1 cellular context compared by ENCODE assay signal in the genomic region with DNA sequence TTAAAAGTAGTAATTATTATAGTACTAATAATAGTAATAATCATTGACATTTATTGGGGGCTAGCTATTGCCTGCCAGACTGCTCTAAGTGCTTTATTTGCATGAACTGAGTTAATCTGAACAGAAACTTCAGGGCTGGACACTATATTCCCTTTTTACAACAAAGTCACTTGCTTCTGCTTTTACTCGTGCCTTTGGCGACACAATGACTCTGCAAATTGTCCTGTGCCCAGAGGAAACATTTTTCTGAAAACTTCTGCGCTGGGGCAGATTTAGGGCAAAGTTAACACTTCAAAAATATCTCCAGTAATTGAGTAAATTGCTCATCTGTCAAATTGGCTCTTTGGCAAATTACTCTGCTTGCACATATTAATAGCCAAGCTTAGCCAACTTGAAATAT.
TF ChIP-seq lines count a peak whose summit lies in the region.

No MANE protein-coding gene starts in this region.

TF ChIP-seq in GM23338, 12 proteins besides CTCF, POLR2A, EP300 and RAD21 (continued from another document):
- TF ChIP-seq, protein P1, sequence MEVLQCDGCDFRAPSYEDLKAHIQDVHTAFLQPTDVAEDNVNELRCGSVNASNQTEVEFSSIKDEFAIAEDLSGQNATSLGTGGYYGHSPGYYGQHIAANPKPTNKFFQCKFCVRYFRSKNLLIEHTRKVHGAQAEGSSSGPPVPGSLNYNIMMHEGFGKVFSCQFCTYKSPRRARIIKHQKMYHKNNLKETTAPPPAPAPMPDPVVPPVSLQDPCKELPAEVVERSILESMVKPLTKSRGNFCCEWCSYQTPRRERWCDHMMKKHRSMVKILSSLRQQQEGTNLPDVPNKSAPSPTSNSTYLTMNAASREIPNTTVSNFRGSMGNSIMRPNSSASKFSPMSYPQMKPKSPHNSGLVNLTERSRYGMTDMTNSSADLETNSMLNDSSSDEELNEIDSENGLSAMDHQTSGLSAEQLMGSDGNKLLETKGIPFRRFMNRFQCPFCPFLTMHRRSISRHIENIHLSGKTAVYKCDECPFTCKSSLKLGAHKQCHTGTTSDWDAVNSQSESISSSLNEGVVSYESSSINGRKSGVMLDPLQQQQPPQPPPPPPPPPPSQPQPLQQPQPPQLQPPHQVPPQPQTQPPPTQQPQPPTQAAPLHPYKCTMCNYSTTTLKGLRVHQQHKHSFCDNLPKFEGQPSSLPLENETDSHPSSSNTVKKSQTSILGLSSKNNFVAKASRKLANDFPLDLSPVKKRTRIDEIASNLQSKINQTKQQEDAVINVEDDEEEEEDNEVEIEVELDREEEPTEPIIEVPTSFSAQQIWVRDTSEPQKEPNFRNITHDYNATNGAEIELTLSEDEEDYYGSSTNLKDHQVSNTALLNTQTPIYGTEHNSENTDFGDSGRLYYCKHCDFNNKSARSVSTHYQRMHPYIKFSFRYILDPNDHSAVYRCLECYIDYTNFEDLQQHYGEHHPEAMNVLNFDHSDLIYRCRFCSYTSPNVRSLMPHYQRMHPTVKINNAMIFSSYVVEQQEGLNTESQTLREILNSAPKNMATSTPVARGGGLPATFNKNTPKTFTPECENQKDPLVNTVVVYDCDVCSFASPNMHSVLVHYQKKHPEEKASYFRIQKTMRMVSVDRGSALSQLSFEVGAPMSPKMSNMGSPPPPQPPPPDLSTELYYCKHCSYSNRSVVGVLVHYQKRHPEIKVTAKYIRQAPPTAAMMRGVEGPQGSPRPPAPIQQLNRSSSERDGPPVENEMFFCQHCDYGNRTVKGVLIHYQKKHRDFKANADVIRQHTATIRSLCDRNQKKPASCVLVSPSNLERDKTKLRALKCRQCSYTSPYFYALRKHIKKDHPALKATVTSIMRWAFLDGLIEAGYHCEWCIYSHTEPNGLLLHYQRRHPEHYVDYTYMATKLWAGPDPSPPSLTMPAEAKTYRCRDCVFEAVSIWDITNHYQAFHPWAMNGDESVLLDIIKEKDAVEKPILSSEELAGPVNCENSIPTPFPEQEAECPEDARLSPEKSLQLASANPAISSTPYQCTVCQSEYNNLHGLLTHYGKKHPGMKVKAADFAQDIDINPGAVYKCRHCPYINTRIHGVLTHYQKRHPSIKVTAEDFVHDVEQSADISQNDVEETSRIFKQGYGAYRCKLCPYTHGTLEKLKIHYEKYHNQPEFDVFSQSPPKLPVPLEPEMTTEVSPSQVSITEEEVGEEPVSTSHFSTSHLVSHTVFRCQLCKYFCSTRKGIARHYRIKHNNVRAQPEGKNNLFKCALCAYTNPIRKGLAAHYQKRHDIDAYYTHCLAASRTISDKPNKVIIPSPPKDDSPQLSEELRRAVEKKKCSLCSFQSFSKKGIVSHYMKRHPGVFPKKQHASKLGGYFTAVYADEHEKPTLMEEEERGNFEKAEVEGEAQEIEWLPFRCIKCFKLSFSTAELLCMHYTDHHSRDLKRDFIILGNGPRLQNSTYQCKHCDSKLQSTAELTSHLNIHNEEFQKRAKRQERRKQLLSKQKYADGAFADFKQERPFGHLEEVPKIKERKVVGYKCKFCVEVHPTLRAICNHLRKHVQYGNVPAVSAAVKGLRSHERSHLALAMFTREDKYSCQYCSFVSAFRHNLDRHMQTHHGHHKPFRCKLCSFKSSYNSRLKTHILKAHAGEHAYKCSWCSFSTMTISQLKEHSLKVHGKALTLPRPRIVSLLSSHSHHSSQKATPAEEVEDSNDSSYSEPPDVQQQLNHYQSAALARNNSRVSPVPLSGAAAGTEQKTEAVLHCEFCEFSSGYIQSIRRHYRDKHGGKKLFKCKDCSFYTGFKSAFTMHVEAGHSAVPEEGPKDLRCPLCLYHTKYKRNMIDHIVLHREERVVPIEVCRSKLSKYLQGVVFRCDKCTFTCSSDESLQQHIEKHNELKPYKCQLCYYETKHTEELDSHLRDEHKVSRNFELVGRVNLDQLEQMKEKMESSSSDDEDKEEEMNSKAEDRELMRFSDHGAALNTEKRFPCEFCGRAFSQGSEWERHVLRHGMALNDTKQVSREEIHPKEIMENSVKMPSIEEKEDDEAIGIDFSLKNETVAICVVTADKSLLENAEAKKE (CRISPR knock-in tag; IDR thresholded peaks at IDR 0.05), result no peak
- TF ChIP-seq EZH2phosphoT487 (IDR thresholded peaks at IDR 0.05; ENCODE audit: unreplicated experiment) (no peak), JUNB (IDR thresholded peaks at IDR 0.05; ENCODE audit: unreplicated experiment) (no peak), POLR2AphosphoS5 (IDR thresholded peaks at IDR 0.05; ENCODE audit: low read depth) (no peak), ZNF114 (CRISPR knock-in tag; IDR thresholded peaks at IDR 0.05) (no peak), CREB1 (CRISPR knock-in tag; IDR thresholded peaks at IDR 0.05; ENCODE audit: low read depth) (no peak), NANOG (IDR thresholded peaks at IDR 0.05; ENCODE audit: borderline replicate concordance) (no peak)
- TF ChIP-seq, protein P2, sequence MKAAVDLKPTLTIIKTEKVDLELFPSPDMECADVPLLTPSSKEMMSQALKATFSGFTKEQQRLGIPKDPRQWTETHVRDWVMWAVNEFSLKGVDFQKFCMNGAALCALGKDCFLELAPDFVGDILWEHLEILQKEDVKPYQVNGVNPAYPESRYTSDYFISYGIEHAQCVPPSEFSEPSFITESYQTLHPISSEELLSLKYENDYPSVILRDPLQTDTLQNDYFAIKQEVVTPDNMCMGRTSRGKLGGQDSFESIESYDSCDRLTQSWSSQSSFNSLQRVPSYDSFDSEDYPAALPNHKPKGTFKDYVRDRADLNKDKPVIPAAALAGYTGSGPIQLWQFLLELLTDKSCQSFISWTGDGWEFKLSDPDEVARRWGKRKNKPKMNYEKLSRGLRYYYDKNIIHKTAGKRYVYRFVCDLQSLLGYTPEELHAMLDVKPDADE (IDR thresholded peaks at IDR 0.05), result no peak
- TF ChIP-seq, protein P3, sequence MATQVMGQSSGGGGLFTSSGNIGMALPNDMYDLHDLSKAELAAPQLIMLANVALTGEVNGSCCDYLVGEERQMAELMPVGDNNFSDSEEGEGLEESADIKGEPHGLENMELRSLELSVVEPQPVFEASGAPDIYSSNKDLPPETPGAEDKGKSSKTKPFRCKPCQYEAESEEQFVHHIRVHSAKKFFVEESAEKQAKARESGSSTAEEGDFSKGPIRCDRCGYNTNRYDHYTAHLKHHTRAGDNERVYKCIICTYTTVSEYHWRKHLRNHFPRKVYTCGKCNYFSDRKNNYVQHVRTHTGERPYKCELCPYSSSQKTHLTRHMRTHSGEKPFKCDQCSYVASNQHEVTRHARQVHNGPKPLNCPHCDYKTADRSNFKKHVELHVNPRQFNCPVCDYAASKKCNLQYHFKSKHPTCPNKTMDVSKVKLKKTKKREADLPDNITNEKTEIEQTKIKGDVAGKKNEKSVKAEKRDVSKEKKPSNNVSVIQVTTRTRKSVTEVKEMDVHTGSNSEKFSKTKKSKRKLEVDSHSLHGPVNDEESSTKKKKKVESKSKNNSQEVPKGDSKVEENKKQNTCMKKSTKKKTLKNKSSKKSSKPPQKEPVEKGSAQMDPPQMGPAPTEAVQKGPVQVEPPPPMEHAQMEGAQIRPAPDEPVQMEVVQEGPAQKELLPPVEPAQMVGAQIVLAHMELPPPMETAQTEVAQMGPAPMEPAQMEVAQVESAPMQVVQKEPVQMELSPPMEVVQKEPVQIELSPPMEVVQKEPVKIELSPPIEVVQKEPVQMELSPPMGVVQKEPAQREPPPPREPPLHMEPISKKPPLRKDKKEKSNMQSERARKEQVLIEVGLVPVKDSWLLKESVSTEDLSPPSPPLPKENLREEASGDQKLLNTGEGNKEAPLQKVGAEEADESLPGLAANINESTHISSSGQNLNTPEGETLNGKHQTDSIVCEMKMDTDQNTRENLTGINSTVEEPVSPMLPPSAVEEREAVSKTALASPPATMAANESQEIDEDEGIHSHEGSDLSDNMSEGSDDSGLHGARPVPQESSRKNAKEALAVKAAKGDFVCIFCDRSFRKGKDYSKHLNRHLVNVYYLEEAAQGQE (IDR thresholded peaks at IDR 0.05; ENCODE audit: unreplicated experiment), result no peak
